In the genomic region with DNA sequence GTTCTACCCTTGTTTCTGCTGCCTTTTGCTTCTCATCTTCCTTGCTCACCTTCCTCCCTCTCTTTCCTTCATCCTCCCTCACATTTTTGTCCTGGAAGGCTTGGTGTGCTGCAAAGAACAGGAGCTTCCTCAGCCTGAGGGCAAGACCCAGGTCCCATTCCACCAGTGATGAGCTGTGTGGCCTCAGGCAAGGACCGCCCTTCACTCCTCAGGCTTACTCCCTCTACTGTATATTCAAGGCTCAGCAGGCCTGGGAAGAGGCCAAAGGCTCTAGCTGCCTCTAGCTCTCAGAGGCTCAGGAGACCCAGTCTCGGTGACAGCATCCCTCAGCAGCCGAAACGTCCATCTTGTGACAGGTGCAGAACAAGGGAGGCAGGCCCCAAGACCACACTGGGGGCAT, we compare ENCODE assay signal across 1 cellular context.
TF ChIP-seq lines count a peak whose summit lies in the region.

No MANE protein-coding gene starts in this region.

TF ChIP-seq in HCT116, 20 proteins besides CTCF, POLR2A, EP300 and RAD21 (continued from another document):
- TF ChIP-seq ZFX (IDR thresholded peaks at IDR 0.05) (no peak), SIN3A (IDR thresholded peaks at IDR 0.05; ENCODE audit: low read depth) (no peak), FOSL1 (IDR thresholded peaks at IDR 0.05; ENCODE audit: low read depth) (no peak), ATF3 (IDR thresholded peaks at IDR 0.05) (no peak)
